ENCODE assay signal across 30 cellular contexts in the genomic region with DNA sequence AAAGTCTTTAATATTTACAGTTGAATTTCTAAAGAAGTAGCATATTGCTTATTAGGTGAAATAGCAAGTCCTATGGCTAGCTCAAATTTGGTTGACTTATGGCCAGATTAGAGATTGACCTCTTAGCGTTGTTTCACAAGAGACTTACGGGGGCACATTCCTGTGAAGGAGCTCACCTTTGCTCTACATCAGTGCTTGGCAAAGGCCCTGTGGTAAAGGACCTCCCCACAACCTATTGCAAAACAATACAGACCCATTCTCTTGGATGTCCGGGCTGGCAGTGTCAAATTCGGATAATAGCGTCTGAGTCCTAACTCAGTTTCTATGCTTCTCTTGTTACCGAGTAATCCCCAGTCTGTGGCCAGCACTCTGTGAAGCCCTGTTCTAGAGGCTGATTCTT.
"Had no signal": no experiment of that assay in that cellular context is flagged by ENCODE, and none has a peak within 500 bp of the region (broad histone marks: within the 10 kb centered on the region; RNA-seq: fewer than 3 reads in every experiment).

No MANE protein-coding gene starts in this region.

- H3K9me3 ChIP-seq: heart left ventricle, left ventricle myocardium inferior, lower lobe of right lung, neutrophil, right atrium auricular region, stomach, suprapubic skin, thoracic aorta, tibial artery, uterus had no signal

- H3K4me2 ChIP-seq: neural progenitor cell had no signal

- DNase-seq: heart left ventricle; hypothalamus; immature natural killer cell; kidney; left colon; left ventricle myocardium inferior; lower lobe of right lung; mammary epithelial cell; mesenchymal stem cell; naive B cell; natural killer cell; nephron progenitor cell; occipital lobe; stimulated activated CD4-positive, alpha-beta T cell treated with anti-CD3 and anti-CD28 coated beads, Interleukin-12 subunit alpha, Interleukin-12 subunit beta, amount 100 ng/mL, for 4 hours; stimulated activated CD4-positive, alpha-beta T cell treated with anti-CD3 and anti-CD28 coated beads, Interleukin-15, amount 100 ng/mL, for 24 hours; stimulated activated CD4-positive, alpha-beta T cell treated with anti-CD3 and anti-CD28 coated beads, Interleukin-2, amount 100 ng/mL, for 24 hours; stimulated activated CD4-positive, alpha-beta T cell treated with anti-CD3 and anti-CD28 coated beads, Interleukin-4, amount 100 ng/mL, for 1 hour; stimulated activated naive B cell treated with anti-CD40 and anti-IgM and Interleukin-4, amounts not matched to agents 10 μg/mL and 1 μg/mL and 100 μg/mL, for 72 hours; stimulated activated naive CD8-positive, alpha-beta T cell treated with anti-CD3 and anti-CD28 coated beads, Interleukin-15, Interleukin-2, amounts not matched to agents 100 U/mL and 50 U/mL, for 24 hours; stomach; tibial artery; uterus had no signal

- H3K27ac ChIP-seq: heart left ventricle, left ventricle myocardium inferior, lower lobe of right lung, neural progenitor cell, neutrophil, parathyroid adenoma, right atrium auricular region, skin epidermis, stomach, suprapubic skin, thoracic aorta, tibial artery, uterus had no signal

- H3K9ac ChIP-seq: neural progenitor cell, parathyroid adenoma had no signal

- H3K27me3 ChIP-seq: heart left ventricle, neural progenitor cell, neutrophil, right atrium auricular region, stomach, suprapubic skin, tibial artery, uterus had no signal

- ATAC-seq: left colon; lower lobe of right lung; natural killer cell; sciatic nerve; stimulated activated naive B cell treated with anti-CD40 and anti-IgM and Interleukin-4, amounts not matched to agents 10 μg/mL and 1 μg/mL and 100 μg/mL, for 72 hours; stimulated activated naive CD8-positive, alpha-beta T cell treated with anti-CD3 and anti-CD28 coated beads, Interleukin-15, Interleukin-2, amounts not matched to agents 100 U/mL and 50 U/mL, for 24 hours had no signal

- H2AFZ ChIP-seq: neural progenitor cell, parathyroid adenoma had no signal

- H3K4me3 ChIP-seq: heart left ventricle, left ventricle myocardium inferior, lower lobe of right lung, neural progenitor cell, right atrium auricular region, skin epidermis, stomach, suprapubic skin, thoracic aorta, tibial artery, uterus had no signal

- H3K36me3 ChIP-seq: neural progenitor cell, uterus had no signal

- H3K4me1 ChIP-seq: heart left ventricle, left ventricle myocardium inferior, lower lobe of right lung, neural progenitor cell, parathyroid adenoma, right atrium auricular region, stomach, suprapubic skin, tibial artery, uterus had no signal

- H3K79me2 ChIP-seq: parathyroid adenoma had no signal
